ENCODE assay signal across 8 cellular contexts in genomic region chr1:206612129-206612876, GRCh38. TPM values are rescaled to one million over a fixed set of nuclear protein-coding genes. Genes with fewer than 3 reads are reported as not detected.
DNase-seq lines count a peak whose midpoint lies in the region; ATAC-seq and TF ChIP-seq lines count a peak whose summit lies in the region.

Gene EIF2D, minus strand, starts transcription at chr1:206612465. Its CDS starts 123 bp downstream, at chr1:206612342.

- peaks cover 18% of the 10 kb centered on the region for H3K27me3 Mint-ChIP-seq in activated naive CD4-positive, alpha-beta T cell treated with anti-CD3 and anti-CD28 coated beads, Interleukin-2, amount 10 ng/mL, durations not matched to agents 7 days and 5 days

- ATAC-seq in HG02571 (IDR thresholded peaks at IDR 0.05; ENCODE audit: unreplicated experiment) (peak; percentile 81), gastroesophageal sphincter (peak; percentile 100)

- POLR2A ChIA-PET in SK-N-SH (lab: Yijun Ruan, JAX) = interaction anchor here (0.9 to 2.0 kb wide), 4 partner anchors 19 to 157 kb away, joined by 3 to 12 read pairs (median 6); partner anchors contain the start of genes DYRK3 and MAPKAPK2

- H3K27ac ChIP-seq in SK-N-SH (ENCODE audit: low read depth in 2 of 2, low read length in 1 of 2) (peak within 1 kb of the TSS; percentile 83 to 90), gastroesophageal sphincter (peak within 1 kb of the TSS; percentile 54 to 88 (median 85))

- H3K27me3 ChIP-seq in SK-N-SH (ENCODE audit: insufficient read depth) = no peaks in the 10 kb centered on the region
- H3K27me3 ChIP-seq in gastroesophageal sphincter = no peaks in the 10 kb centered on the region

- H3K4me1 ChIP-seq in SK-N-SH (ENCODE audit: control insufficient read depth in 1 of 2, insufficient read depth in 2 of 2, low read depth in 1 of 2, low read length in 1 of 2) (peaks cover 0 to 8% of the 10 kb centered on the region in 2 experiments; a peak in 2 of 4 replicates), gastroesophageal sphincter (peaks cover 3 to 24% (median 7%) of the 10 kb centered on the region in 3 donors)

- peaks cover 10% of the 10 kb centered on the region for H3F3A ChIP-seq in SK-N-SH (replicated peaks; ENCODE audit: insufficient read depth)

- WGBS in SK-N-SH (ENCODE audit: low lambda C conversion rate) = 5% methylated on average over 40 of the region's 48 CpGs
- WGBS in gastroesophageal sphincter (ENCODE audit: low coverage in 1 of 2), 2 donors = 0% methylated on average over 9 to 11 of the region's 48 CpGs

- H3K27ac Mint-ChIP-seq in activated naive CD4-positive, alpha-beta T cell treated with anti-CD3 and anti-CD28 coated beads, Interleukin-2, amount 10 ng/mL, durations not matched to agents 7 days and 5 days = peak within 1 kb of the TSS; percentile 86

- peak; percentile 57 to 60 for TF ChIP-seq POLR2A in gastroesophageal sphincter (IDR thresholded peaks at IDR 0.05)

- peaks cover 13% of the 10 kb centered on the region for H3K36me3 Mint-ChIP-seq in activated naive CD4-positive, alpha-beta T cell treated with anti-CD3 and anti-CD28 coated beads, Interleukin-2, amount 10 ng/mL, durations not matched to agents 7 days and 5 days

- H3K79me2 ChIP-seq in SK-N-SH (ENCODE audit: insufficient read depth) = peaks cover 22% of the 10 kb centered on the region

- peaks cover 30% of the 10 kb centered on the region for H3K4me1 Mint-ChIP-seq in activated naive CD4-positive, alpha-beta T cell treated with anti-CD3 and anti-CD28 coated beads, Interleukin-2, amount 10 ng/mL, durations not matched to agents 7 days and 5 days

- no peaks in the 10 kb centered on the region for H3K9me2 ChIP-seq in SK-N-SH

- CTCF ChIA-PET in SK-N-SH (lab: Yijun Ruan, JAX) = interaction anchor here (0.6 to 10.2 kb wide), 41 partner anchors 9 to 369 kb away, joined by 3 to 109 read pairs (median 4); partner anchors contain the start of genes DYRK3 and RASSF5
- CTCF ChIA-PET in activated naive CD4-positive, alpha-beta T cell treated with anti-CD3 and anti-CD28 coated beads, Interleukin-2, amount 10 ng/mL, durations not matched to agents 7 days and 5 days (lab: Charles Lee) = interaction anchor here (0.6 to 9.7 kb wide), 19 partner anchors 9 to 196 kb away, joined by 3 to 100 read pairs (median 4); partner anchors contain the start of genes DYRK3 and IKBKE

- peak within 1 kb of the TSS; percentile 98 for H2AFZ ChIP-seq in SK-N-SH (ENCODE audit: low read depth)

- peak within 1 kb of the TSS; percentile 89 for H3K4me2 ChIP-seq in SK-N-SH

- H3K4me3 Mint-ChIP-seq in activated naive CD4-positive, alpha-beta T cell treated with anti-CD3 and anti-CD28 coated beads, Interleukin-2, amount 10 ng/mL, durations not matched to agents 7 days and 5 days = peak within 1 kb of the TSS; percentile 81

- no peaks in the 10 kb centered on the region for H4K20me1 ChIP-seq in SK-N-SH (ENCODE audit: insufficient read depth)

- TF ChIP-seq RAD21 in SK-N-SH (IDR thresholded peaks at IDR 0.05; ENCODE audit: low read length) = no peak

- no peaks in the 10 kb centered on the region for H3K9me3 Mint-ChIP-seq in activated naive CD4-positive, alpha-beta T cell treated with anti-CD3 and anti-CD28 coated beads, Interleukin-2, amount 10 ng/mL, durations not matched to agents 7 days and 5 days

- H3K4me3 ChIP-seq in GM08714 (ENCODE audit: low read length) (peak within 1 kb of the TSS; percentile 87), SK-N-SH (ENCODE audit: low read depth in 2 of 2, low read length in 1 of 2) (peak within 1 kb of the TSS; percentile 81 to 94), gastroesophageal sphincter (peak within 1 kb of the TSS; percentile 77 to 79)

- H3K9ac ChIP-seq in SK-N-SH = peak within 1 kb of the TSS; percentile 97

- TF ChIP-seq CTCF in SK-N-SH (IDR thresholded peaks at IDR 0.05) (peak; percentile 77), gastroesophageal sphincter (IDR thresholded peaks at IDR 0.05) (peak; percentile 98 to 99 (median 98))

- peak in 1 of 2 experiments; percentile 44; a peak in 1 of 4 replicates for TF ChIP-seq EP300 in SK-N-SH (IDR thresholded peaks at IDR 0.05; ENCODE audit: borderline replicate concordance in 1 of 2, low read depth in 1 of 2, low read length in 1 of 2)
- TF ChIP-seq EP300 in gastroesophageal sphincter (IDR thresholded peaks at IDR 0.05) = no peak

- DNase-seq in NCI-H1092 (lab: John Stamatoyannopoulos, UW) (peak; percentile 92), SK-N-SH (peak; percentile 100), nucleus accumbens (lab: John Stamatoyannopoulos, UW) (peak; percentile 45 to 97 (median 91)), superior temporal gyrus (ENCODE audit: extremely low spot score) (peak; percentile 94)
- peak; percentile 94 for DNase-seq in activated naive CD4-positive, alpha-beta T cell treated with anti-CD3 and anti-CD28 coated beads, Interleukin-2, amount 10 ng/mL, durations not matched to agents 7 days and 5 days

- no peaks in the 10 kb centered on the region for H3K9me3 ChIP-seq in SK-N-SH
- no peaks in the 10 kb centered on the region for H3K9me3 ChIP-seq in gastroesophageal sphincter

- H3K36me3 ChIP-seq in SK-N-SH (replicated peaks in 1 of 2; ENCODE audit: control insufficient read depth in 1 of 2, insufficient read depth in 2 of 2, low read length in 1 of 2) = peaks cover 4 to 20% of the 10 kb centered on the region in 2 experiments
- H3K36me3 ChIP-seq in gastroesophageal sphincter = peaks cover 0 to 37% of the 10 kb centered on the region in 2 donors

TF ChIP-seq in SK-N-SH, 30 proteins besides CTCF, POLR2A, EP300 and RAD21 (continues in another document):
- TF ChIP-seq NRF1 (IDR thresholded peaks at IDR 0.05; ENCODE audit: low read depth, low read length) = peak; percentile 96
- TF ChIP-seq ELF1 (IDR thresholded peaks at IDR 0.05) = peak; percentile 42; the same call in 1 of the 2 replicates
- no peak for TF ChIP-seq GATA2 (CRISPR knock-in tag; IDR thresholded peaks at IDR 0.05)
- TF ChIP-seq JUND (IDR thresholded peaks at IDR 0.05) = no peak
- TF ChIP-seq EZH2phosphoT487 (IDR thresholded peaks at IDR 0.05; ENCODE audit: borderline replicate concordance, low read depth) = no peak
- peak; percentile 99 for TF ChIP-seq YY1 (IDR thresholded peaks at IDR 0.05; ENCODE audit: low read depth)
- no peak; the same call in 1 of the 2 replicates for TF ChIP-seq RCOR1 (IDR thresholded peaks at IDR 0.05; ENCODE audit: low read length)
- peak; percentile 85 for TF ChIP-seq MAX (IDR thresholded peaks at IDR 0.05; ENCODE audit: low read depth)
- peak; percentile 62 for TF ChIP-seq GABPA (IDR thresholded peaks at IDR 0.05; ENCODE audit: low read depth)
- no peak; the same call in 1 of the 2 replicates for TF ChIP-seq FOSL2 (IDR thresholded peaks at IDR 0.05; ENCODE audit: borderline replicate concordance, low read depth)
- TF ChIP-seq RFX5 (IDR thresholded peaks at IDR 0.05; ENCODE audit: low read length) = 0 out of 2 replicates have a peak, but pooled peaks have one; percentile 20
- peak; percentile 44; the same call in 1 of the 2 replicates for TF ChIP-seq TCF12 (IDR thresholded peaks at IDR 0.05)
- no peak for TF ChIP-seq MEF2A (IDR thresholded peaks at IDR 0.05; ENCODE audit: borderline replicate concordance, low read depth)
- peak; percentile 93 for TF ChIP-seq MXI1 (IDR thresholded peaks at IDR 0.05; ENCODE audit: low read depth, low read length)
- TF ChIP-seq PBX3 (IDR thresholded peaks at IDR 0.05) = peak; percentile 28; the same call in 1 of the 2 replicates
- TF ChIP-seq TEAD4 (IDR thresholded peaks at IDR 0.05; ENCODE audit: borderline replicate concordance, insufficient read depth) = 0 out of 2 replicates have a peak, but pooled peaks have one; percentile 46
- no peak; the same call in none of the 2 replicates for TF ChIP-seq NFIC (IDR thresholded peaks at IDR 0.05; ENCODE audit: borderline replicate concordance)
- TF ChIP-seq FOXJ3 (CRISPR knock-in tag; IDR thresholded peaks at IDR 0.05) = peak; percentile 51; the same call in 1 of the 2 replicates
- peak; percentile 98 for TF ChIP-seq TAF1 (IDR thresholded peaks at IDR 0.05; ENCODE audit: borderline replicate concordance, low read depth, low read length)
- no peak for TF ChIP-seq IRF3 (IDR thresholded peaks at IDR 0.05; ENCODE audit: low read depth, low read length)

RNA-seq across cellular contexts. Expression of gene EIF2D, which starts in this region (rescaled TPM):
- polyA plus RNA-seq in SK-N-SH (2012; rRNA removed) = 59.5 and 83.2 TPM in 2 replicates
- polyA plus RNA-seq in SK-N-SH (2012; cell fraction: cytosol; rRNA removed) = 55.4 and 68.8 TPM in 2 replicates
- polyA plus RNA-seq in SK-N-SH (2012; cell fraction: nucleus; rRNA removed) = 77.6 and 111 TPM in 2 replicates
- 10 to 100 TPM; 43.7 to 60.1 (median 52.6) TPM for total RNA-seq in gastroesophageal sphincter

Comparison
In these comparisons a context has a peak if more than half of its experiments do, and no peak if none do; other contexts are left out.
1. Peak in every context shown above with its lines: DNase-seq, ATAC-seq, H3K4me3 ChIP-seq and H3K27ac ChIP-seq.